Comparison of ENCODE assay signal across 12 cellular contexts in the genomic region with DNA sequence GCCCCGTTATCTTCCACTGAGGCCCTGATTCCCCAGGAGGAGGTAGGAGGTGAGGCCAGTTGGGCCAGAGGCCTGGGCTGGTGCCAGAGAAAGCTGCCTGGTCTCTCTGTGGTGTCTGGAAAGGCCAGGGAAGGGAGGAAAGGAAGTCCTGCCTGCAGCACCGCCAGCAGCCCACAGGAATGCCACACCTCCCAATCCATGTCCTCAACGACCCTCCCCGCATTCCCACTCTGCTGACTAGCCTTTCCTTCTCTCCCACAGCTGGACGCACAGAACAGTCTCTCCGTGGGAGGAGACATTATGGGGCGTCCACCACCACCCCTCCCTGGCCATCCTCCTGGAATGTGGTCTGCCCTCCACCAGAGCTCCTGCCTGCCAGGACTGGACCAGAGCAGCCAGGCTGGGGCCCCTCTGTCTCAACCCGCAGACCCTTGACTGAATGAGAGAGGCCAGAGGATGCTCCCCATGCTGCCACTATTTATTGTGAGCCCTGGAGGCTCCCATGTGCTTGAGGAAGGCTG. TPM values are rescaled to one million over a fixed set of nuclear protein-coding genes. Genes with fewer than 3 reads are reported as not detected.
DNase-seq lines count a peak whose midpoint lies in the region; TF ChIP-seq lines count a peak whose summit lies in the region.
"Had no signal": no experiment of that assay in that cellular context is flagged by ENCODE, and none has a peak within 500 bp of the region (broad histone marks: within the 10 kb centered on the region; RNA-seq: fewer than 3 reads in every experiment).

No MANE protein-coding gene starts in this region.

- peaks cover 5% of the 10 kb centered on the region for H3K9me3 Mint-ChIP-seq in glutamatergic neuron (ENCODE audit: unreplicated experiment)

- H3K36me3 ChIP-seq in fibroblast of lung (ENCODE audit: control insufficient read depth, insufficient read depth, low read length) = peaks cover 37% of the 10 kb centered on the region
- peaks cover 42% of the 10 kb centered on the region for H3K36me3 ChIP-seq in muscle layer of colon (ENCODE audit: insufficient read depth, low read length)
- peaks cover 0 to 50% (median 8%) of the 10 kb centered on the region in 3 donors for H3K36me3 ChIP-seq in tibial nerve

- H3K4me1 Mint-ChIP-seq in glutamatergic neuron (ENCODE audit: low read depth, unreplicated experiment) = peaks cover 2% of the 10 kb centered on the region

- TF ChIP-seq POLR2A in tibial nerve (IDR thresholded peaks at IDR 0.05) = no peak

- no peak overlapping the region for H2AFZ ChIP-seq in fibroblast of lung (ENCODE audit: low read length)

- H3K4me3 Mint-ChIP-seq in glutamatergic neuron (ENCODE audit: unreplicated experiment) = no peak overlapping the region

- H3K9me3 ChIP-seq in fibroblast of lung (ENCODE audit: control insufficient read depth, insufficient read depth, low read depth, low read length) (no peaks in the 10 kb centered on the region), muscle layer of colon (ENCODE audit: low read length) (no peaks in the 10 kb centered on the region), tibial nerve (no peaks in the 10 kb centered on the region)
- H3K9me3 ChIP-seq: SJSA1 had no signal

- no peaks in the 10 kb centered on the region for H3K36me3 Mint-ChIP-seq in glutamatergic neuron (ENCODE audit: unreplicated experiment)

- peak; percentile 15 for DNase-seq in RWPE1 (ENCODE audit: low spot score)
- peak; percentile 78 to 94 for DNase-seq in fibroblast of lung (ENCODE audit: low read depth in 2 of 2)
- DNase-seq in tibial nerve (ENCODE audit: low spot score in 2 of 2) = peak; percentile 45 to 69
- DNase-seq in cerebellar nuclear complex (lab: John Stamatoyannopoulos, UW) = no peak
- DNase-seq in GM19238 (ENCODE audit: insufficient read length, low spot score) = no peak
- no peak for DNase-seq in glutamatergic neuron
- no peak for DNase-seq in 8988T
- DNase-seq: stimulated activated CD4-positive, alpha-beta T cell treated with anti-CD3 and anti-CD28 coated beads, Interleukin-12 subunit alpha, Interleukin-12 subunit beta, amount 100 ng/mL, for 4 hours had no signal

- peaks cover 13% of the 10 kb centered on the region for H3K27me3 Mint-ChIP-seq in glutamatergic neuron (ENCODE audit: unreplicated experiment)

- H3K9ac ChIP-seq in fibroblast of lung (ENCODE audit: insufficient read depth, low read length) (no peak overlapping the region), muscle layer of colon (ENCODE audit: low read length) (no peak overlapping the region)
- H3K9ac ChIP-seq: KMS-11 had no signal

- H4K20me1 ChIP-seq in fibroblast of lung (ENCODE audit: control insufficient read depth, extremely low read depth, insufficient read depth, low read length) = no peaks in the 10 kb centered on the region

- 21 to 27% methylated on average over 8 of the region's 8 CpGs for WGBS in tibial nerve, 2 donors

- TF ChIP-seq EP300 in tibial nerve (IDR thresholded peaks at IDR 0.05) = no peak

- H3K27ac Mint-ChIP-seq in glutamatergic neuron (ENCODE audit: unreplicated experiment) = no peak overlapping the region

- H3K4me3 ChIP-seq in fibroblast of lung (replicated peaks in 1 of 4; ENCODE audit: control extremely low read depth in 1 of 4, insufficient read depth in 1 of 4, low read depth in 3 of 4, low read length in 4 of 4) (no peak overlapping the region), muscle layer of colon (ENCODE audit: low read depth in 1 of 2, low read length in 2 of 2) (no peak overlapping the region), tibial nerve (no peak overlapping the region)
- H3K4me3 ChIP-seq: SJSA1 had no signal

- no peaks in the 10 kb centered on the region for H3K27me3 ChIP-seq in fibroblast of lung (ENCODE audit: control insufficient read depth, insufficient read depth, low read length)
- H3K27me3 ChIP-seq in muscle layer of colon (ENCODE audit: control insufficient read depth in 1 of 2, insufficient read depth in 2 of 2, low read length in 2 of 2) = no peaks in the 10 kb centered on the region
- H3K27me3 ChIP-seq in tibial nerve = no peaks in the 10 kb centered on the region
- H3K27me3 ChIP-seq: SJSA1 had no signal

- H3K79me2 ChIP-seq in fibroblast of lung (ENCODE audit: control insufficient read depth, insufficient read depth, low read length) = no peaks in the 10 kb centered on the region

- peak overlapping the region; percentile 72 for H3K27ac ChIP-seq in RWPE1
- H3K27ac ChIP-seq in fibroblast of lung (ENCODE audit: insufficient read depth, low read length) = no peak overlapping the region
- peak overlapping the region; percentile 67 for H3K27ac ChIP-seq in muscle layer of colon (ENCODE audit: low read depth, low read length)
- H3K27ac ChIP-seq in tibial nerve = peak overlapping the region; percentile 71 to 92 (median 80)
- H3K27ac ChIP-seq: epithelial cell of prostate, KMS-11, SJSA1 had no signal

- POLR2A ChIA-PET in RWPE1 (lab: Yijun Ruan, JAX; ENCODE audit: low non-redundant PET) = no interaction called here

- H3K4me2 ChIP-seq in fibroblast of lung (ENCODE audit: extremely low read depth, insufficient read depth, low read length) = no peak overlapping the region
- H3K4me2 ChIP-seq: KMS-11 had no signal

- peaks cover 21% of the 10 kb centered on the region for H3K4me1 ChIP-seq in fibroblast of lung (ENCODE audit: control insufficient read depth, extremely low read depth, insufficient read depth, low read length)
- H3K4me1 ChIP-seq in muscle layer of colon (ENCODE audit: insufficient read depth, low read length) = peaks cover 37% of the 10 kb centered on the region
- H3K4me1 ChIP-seq in tibial nerve = peaks cover 0 to 76% (median 51%) of the 10 kb centered on the region in 4 donors

- no peak for TF ChIP-seq CTCF in RWPE1 (conservative IDR thresholded peaks at IDR 0.05; ENCODE audit: low read depth)
- no peak for TF ChIP-seq CTCF in fibroblast of lung (conservative IDR thresholded peaks at IDR 0.05 in 1 of 2, IDR thresholded peaks at IDR 0.05 in 1 of 2; ENCODE audit: low read depth in 1 of 2, low read length in 2 of 2)
- TF ChIP-seq CTCF in tibial nerve (IDR thresholded peaks at IDR 0.05) = peak in 1 of 5 experiments; percentile 20
- no peak for TF ChIP-seq CTCF in glutamatergic neuron (IDR thresholded peaks at IDR 0.05; ENCODE audit: partially characterized antibody, unreplicated experiment)

- CTCF ChIA-PET in RWPE1 (lab: Yijun Ruan, JAX) = interaction anchor here (1.4 kb wide), 1 partner anchor 53 kb away, joined by 3 read pairs; no protein-coding TSS in a partner anchor

RNA-seq across cellular contexts. Expression of gene CSF1, which starts 18.0 kb away (rescaled TPM):
- total RNA-seq in fibroblast of lung (29.0 and 48.9 TPM in 2 replicates), tibial nerve (100 to 1,000 TPM in 2 of 4 donors, 10 to 100 TPM in 2; 66.8 to 124 (median 90.8) TPM), glutamatergic neuron (ENCODE audit: unreplicated experiment) (0.59 TPM)
- polyA plus RNA-seq in fibroblast of lung = 28.6 and 40.4 TPM in 2 replicates
- 23.3 and 29.5 TPM in 2 replicates for polyA plus RNA-seq in fibroblast of lung (2012)
- polyA minus RNA-seq in fibroblast of lung (ENCODE audit: low replicate concordance) = 36.1 and 52.1 TPM in 2 replicates

RNA-seq across cellular contexts. Expression of gene AHCYL1, which starts 55.9 kb away (rescaled TPM):
- total RNA-seq in fibroblast of lung (60.1 and 70.5 TPM in 2 replicates), tibial nerve (10 to 100 TPM; 45.4 to 76.3 (median 55.6) TPM), glutamatergic neuron (ENCODE audit: unreplicated experiment) (73.8 TPM)
- 73.4 and 83.3 TPM in 2 replicates for polyA plus RNA-seq in fibroblast of lung
- polyA plus RNA-seq in fibroblast of lung (2012) = 59.5 and 77.1 TPM in 2 replicates
- 116 and 133 TPM in 2 replicates for polyA minus RNA-seq in fibroblast of lung (ENCODE audit: low replicate concordance)

Comparison
In these comparisons a context has a peak if more than half of its experiments do, and no peak if none do; other contexts are left out.
1. DNase-seq: peak in RWPE1 (single experiment), fibroblast of lung (2 of 2) and tibial nerve (2 of 2); none in cerebellar nuclear complex (0 of 2), GM19238 (single experiment), glutamatergic neuron (single experiment) and 8988T (single experiment).
2. RNA of gene CSF1, which starts 18.0 kb away (total RNA-seq): 66.8 to 124 TPM in tibial nerve and 29.0 to 48.9 TPM in fibroblast of lung; 0.59 TPM in glutamatergic neuron (single experiment); every median in the first group is over 10 times any median in the second.